In genomic region chr6:127738423-127738822, GRCh38 we compare ENCODE assay signal across 32 cellular contexts.
"Had no signal": no experiment of that assay in that cellular context is flagged by ENCODE, and none has a peak within 500 bp of the region (broad histone marks: within the 10 kb centered on the region; RNA-seq: fewer than 3 reads in every experiment).

No MANE protein-coding gene starts in this region.

- ATAC-seq: gastrocnemius medialis; left cardiac atrium; stimulated activated effector memory CD8-positive, alpha-beta T cell treated with anti-CD3 and anti-CD28 coated beads, Interleukin-12 subunit alpha, Interleukin-12 subunit beta, amount 100 ng/mL, for 72 hours; WTC11 had no signal

- H3K27me3 ChIP-seq: ascending aorta, colonic mucosa, gastrocnemius medialis, sigmoid colon had no signal

- H3K4me3 Mint-ChIP-seq: activated CD4-positive, alpha-beta T cell treated with anti-CD3 and anti-CD28 coated beads, Interleukin-2, amount 10 ng/mL, durations not matched to agents 7 days and 5 days; activated naive CD4-positive, alpha-beta T cell treated with anti-CD3 and anti-CD28 coated beads, Interleukin-2, amount 10 ng/mL, durations not matched to agents 7 days and 5 days; brain; mesothelial cell of epicardium; naive B cell; neural crest cell; stimulated activated effector memory CD8-positive, alpha-beta T cell treated with anti-CD3 and anti-CD28 coated beads, Interleukin-12 subunit alpha, Interleukin-12 subunit beta, amount 100 ng/mL, for 72 hours; stimulated activated naive CD8-positive, alpha-beta T cell treated with anti-CD3 and anti-CD28 coated beads, Interleukin-15, Interleukin-2, amounts not matched to agents 100 ng/mL and 50 ng/mL, for 24 hours; type B pancreatic cell; WTC11 had no signal

- FAIRE-seq: keratinocyte, pancreas, small intestine had no signal

- DNase-seq: activated CD4-positive, alpha-beta T cell treated with anti-CD3 and anti-CD28 coated beads for 1 hour; activated CD4-positive, alpha-beta T cell treated with anti-CD3 and anti-CD28 coated beads, Interleukin-2, amount 10 ng/mL, durations not matched to agents 7 days and 5 days; activated CD8-positive, alpha-beta memory T cell treated with anti-CD3 and anti-CD28 coated beads for 24 hours; activated gamma-delta T cell; activated naive CD4-positive, alpha-beta T cell treated with anti-CD3 and anti-CD28 coated beads, Interleukin-2, amount 10 ng/mL, durations not matched to agents 7 days and 5 days; adrenal gland; cerebellar nuclear complex; colonic mucosa; effector memory CD4-positive, alpha-beta T cell; gastrocnemius medialis; glutamatergic neuron; left cardiac atrium; naive B cell; nucleus accumbens; pancreas; retina; sigmoid colon; stimulated activated CD4-positive, alpha-beta T cell treated with anti-CD3 and anti-CD28 coated beads, Interleukin-4, amount 100 ng/mL, for 24 hours; SW 1271; T-helper 2 cell had no signal

- H3K4me1 ChIP-seq: adrenal gland, ascending aorta, colonic mucosa, gastrocnemius medialis, pancreas, prostate gland had no signal

- H3K4me3 ChIP-seq: adrenal gland, ascending aorta, cardiac muscle cell, colonic mucosa, gastrocnemius medialis, pancreas, prostate gland, sigmoid colon had no signal

- H3K27me3 Mint-ChIP-seq: activated CD4-positive, alpha-beta T cell treated with anti-CD3 and anti-CD28 coated beads, Interleukin-2, amount 10 ng/mL, durations not matched to agents 7 days and 5 days; activated naive CD4-positive, alpha-beta T cell treated with anti-CD3 and anti-CD28 coated beads, Interleukin-2, amount 10 ng/mL, durations not matched to agents 7 days and 5 days; stimulated activated naive CD8-positive, alpha-beta T cell treated with anti-CD3 and anti-CD28 coated beads, Interleukin-15, Interleukin-2, amounts not matched to agents 100 ng/mL and 50 ng/mL, for 24 hours; type B pancreatic cell had no signal

- H3K27ac Mint-ChIP-seq: activated CD4-positive, alpha-beta T cell treated with anti-CD3 and anti-CD28 coated beads, Interleukin-2, amount 10 ng/mL, durations not matched to agents 7 days and 5 days; brain; mesothelial cell of epicardium; naive B cell; stimulated activated effector memory CD8-positive, alpha-beta T cell treated with anti-CD3 and anti-CD28 coated beads, Interleukin-12 subunit alpha, Interleukin-12 subunit beta, amount 100 ng/mL, for 72 hours; type B pancreatic cell; WTC11 had no signal

- H3K9me3 ChIP-seq: adrenal gland, ascending aorta, colonic mucosa, gastrocnemius medialis, pancreas, prostate gland, sigmoid colon had no signal

- H3K4me1 Mint-ChIP-seq: naive B cell, neural crest cell had no signal

- H3K27ac ChIP-seq: adrenal gland, ascending aorta, cardiac muscle cell, colonic mucosa, gastrocnemius medialis, pancreas, prostate gland, sigmoid colon had no signal

- H3K36me3 ChIP-seq: adrenal gland, ascending aorta, cardiac muscle cell, colonic mucosa, gastrocnemius medialis, pancreas, prostate gland, sigmoid colon had no signal

- H3K36me3 Mint-ChIP-seq: brain, mesothelial cell of epicardium, naive B cell, type B pancreatic cell, WTC11 had no signal
